Comparison of ENCODE assay signal across 17 cellular contexts in genomic region chr1:227707807-227708206, GRCh38. TPM values are rescaled to one million over a fixed set of nuclear protein-coding genes. Genes with fewer than 3 reads are reported as not detected.
DNase-seq lines count a peak whose midpoint lies in the region; ATAC-seq, FAIRE-seq and TF ChIP-seq lines count a peak whose summit lies in the region.
"Had no signal": no experiment of that assay in that cellular context is flagged by ENCODE, and none has a peak within 500 bp of the region (broad histone marks: within the 10 kb centered on the region; RNA-seq: fewer than 3 reads in every experiment).

No MANE protein-coding gene starts in this region.

- no CpG with 5 or more reads among the region's 1 CpG for WGBS in IMR-90 (ENCODE audit: extremely low coverage in 2 of 2, insufficient read length in 1 of 2), 2 experiments

- H3K14ac ChIP-seq in IMR-90 (replicated peaks; ENCODE audit: low read depth, low read length), result no peak overlapping the region

- no peak overlapping the region for H2AK5ac ChIP-seq in IMR-90 (ENCODE audit: low read depth, low read length)

- DNase-seq in activated naive CD4-positive, alpha-beta T cell treated with anti-CD3 and anti-CD28 coated beads, Interleukin-2, amount 50 U/mL, for 72 hours (ENCODE audit: low spot score in 2 of 2), result no peak
- no peak for DNase-seq in activated naive CD4-positive, alpha-beta T cell treated with anti-CD3 and anti-CD28 coated beads, Interleukin-2, amount 50 U/mL, for 16 hours
- no peak for DNase-seq in IMR-90
- no peak for DNase-seq in T-cell
- no peak for DNase-seq in natural killer cell treated with Interleukin-12 subunit alpha and Interleukin-12 subunit beta and Interleukin-15 and Interleukin-18, amount 100 ng/mL, for 72 hours (ENCODE audit: low spot score)
- no peak for DNase-seq in D721Med (ENCODE audit: insufficient read length, low spot score)
- DNase-seq: CD8-positive, alpha-beta T cell; DMS153; NCI-H1436 treated with DMSO at 0.1 percent for 48 hours; sigmoid colon; transverse colon had no signal

- H2BK20ac ChIP-seq in IMR-90 (ENCODE audit: low read depth, low read length), result no peak overlapping the region

- no peak overlapping the region for H3K27ac ChIP-seq in IMR-90 (ENCODE audit: insufficient read depth, low read length)
- H3K27ac ChIP-seq: neural progenitor cell, sigmoid colon, transverse colon had no signal

- peaks cover 17 to 23% of the 10 kb centered on the region in 2 donors for H3K36me3 Mint-ChIP-seq in activated naive CD4-positive, alpha-beta T cell treated with anti-CD3 and anti-CD28 coated beads, Interleukin-2, amount 50 U/mL, for 72 hours
- no peaks in the 10 kb centered on the region for H3K36me3 Mint-ChIP-seq in T-cell
- H3K36me3 Mint-ChIP-seq in natural killer cell treated with Interleukin-12 subunit alpha and Interleukin-12 subunit beta and Interleukin-15 and Interleukin-18, amount 100 ng/mL, for 72 hours, result peaks cover 29% of the 10 kb centered on the region
- H3K36me3 Mint-ChIP-seq: neural progenitor cell had no signal

- H4K5ac ChIP-seq in IMR-90 (ENCODE audit: low read depth, low read length), result no peak overlapping the region

- H3K9me1 ChIP-seq in IMR-90 (ENCODE audit: insufficient read depth, low read length), result no peaks in the 10 kb centered on the region

- no peak overlapping the region for H3K56ac ChIP-seq in IMR-90 (ENCODE audit: extremely low read depth, insufficient read depth, low read length)

- H3K9me3 ChIP-seq in IMR-90 (ENCODE audit: control insufficient read depth, insufficient read depth, low read length), result no peaks in the 10 kb centered on the region

- no peak for TF ChIP-seq POLR2A in IMR-90 (IDR thresholded peaks at IDR 0.05; ENCODE audit: low read depth, low read length)

- no peaks in the 10 kb centered on the region for H3K27me3 ChIP-seq in IMR-90 (ENCODE audit: control insufficient read depth, insufficient read depth, low read length)
- H3K27me3 ChIP-seq: neural progenitor cell, sigmoid colon, transverse colon had no signal

- POLR2A ChIA-PET in IMR-90 (lab: Charles Lee; ENCODE audit: unreplicated experiment) (no interaction called here), T-cell (lab: Charles Lee) (no interaction called here)

- no peak overlapping the region for H2BK120ac ChIP-seq in IMR-90 (ENCODE audit: low read depth, low read length)

- H2AK9ac ChIP-seq in IMR-90 (replicated peaks; ENCODE audit: low read depth, low read length, poor library complexity), result no peak overlapping the region

- H4K91ac ChIP-seq in IMR-90 (ENCODE audit: insufficient read depth, low read depth, low read length), result no peak overlapping the region

- no peaks in the 10 kb centered on the region for H3K79me1 ChIP-seq in IMR-90 (ENCODE audit: low read depth in 1 of 2, low read length in 2 of 2)

- in situ Hi-C loops in IMR-90 (cut with MboI; ENCODE audit: low sequenced_read_pairs), result no loop called here

- H3K23ac ChIP-seq in IMR-90 (ENCODE audit: low read depth, low read length), result no peak overlapping the region

- H2BK15ac ChIP-seq in IMR-90 (ENCODE audit: low read depth, low read length), result no peak overlapping the region

- no TSS peak for BruUV-seq in IMR-90 (replicated peaks; lab: Mats Ljungman, UMichigan)

- CTCF ChIA-PET in IMR-90 (lab: Yijun Ruan, JAX), result interaction anchor here (0.5 kb wide), 1 partner anchor 186 kb away, joined by 3 read pairs; no protein-coding TSS in a partner anchor
- CTCF ChIA-PET in T-cell (lab: Charles Lee), result no interaction called here

- H3K9ac ChIP-seq in IMR-90 (ENCODE audit: low read depth, low read length), result no peak overlapping the region
- H3K9ac ChIP-seq: neural progenitor cell had no signal

- peak; percentile 48 to 71 for ATAC-seq in activated naive CD4-positive, alpha-beta T cell treated with anti-CD3 and anti-CD28 coated beads, Interleukin-2, amount 50 U/mL, for 72 hours
- no peak; the same call in 1 of the 2 replicates for ATAC-seq in IMR-90 (ENCODE audit: low read depth)
- no peak for ATAC-seq in T-cell (replicated peaks in 1 of 4)
- peak in 1 of 2 donors; percentile 54 for ATAC-seq in natural killer cell treated with Interleukin-12 subunit alpha and Interleukin-12 subunit beta and Interleukin-15 and Interleukin-18, amount 100 ng/mL, for 72 hours
- no peak for ATAC-seq in GM21576 (IDR thresholded peaks at IDR 0.05; ENCODE audit: unreplicated experiment)
- ATAC-seq: CD8-positive, alpha-beta T cell; K562; Panc1 had no signal

- TF ChIP-seq CTCF in IMR-90 (conservative IDR thresholded peaks at IDR 0.05; ENCODE audit: low read depth, low read length) (no peak), D721Med (IDR thresholded peaks at IDR 0.05; ENCODE audit: insufficient read depth, missing control alignments) (no peak)

- H3K4me1 ChIP-seq in IMR-90 (ENCODE audit: control insufficient read depth, insufficient read depth, low read length), result no peaks in the 10 kb centered on the region
- H3K4me1 ChIP-seq: neural progenitor cell, sigmoid colon, transverse colon had no signal

- no peak for FAIRE-seq in D721Med (lab: Jason Lieb, UNC)
- FAIRE-seq: GM18507, K562 had no signal

- intact Hi-C loops in IMR-90 (cut with micrococcal nuclease), result no loop called here

- no peak overlapping the region for H3K4me3 ChIP-seq in IMR-90 (ENCODE audit: insufficient read depth, low read depth, low read length)
- H3K4me3 ChIP-seq: K562, lung, neural progenitor cell, sigmoid colon, transverse colon had no signal

- no peak overlapping the region for H2BK5ac ChIP-seq in IMR-90 (ENCODE audit: low read depth, low read length, poor library complexity, severe bottlenecking)

- H4K8ac ChIP-seq in IMR-90 (ENCODE audit: low read depth in 2 of 2, low read length in 2 of 2), result no peak overlapping the region

- H3K4me1 Mint-ChIP-seq in T-cell, result peaks cover 8 to 10% (median 10%) of the 10 kb centered on the region in 3 donors
- peaks cover 7 to 8% of the 10 kb centered on the region in 2 donors for H3K4me1 Mint-ChIP-seq in natural killer cell treated with Interleukin-12 subunit alpha and Interleukin-12 subunit beta and Interleukin-15 and Interleukin-18, amount 100 ng/mL, for 72 hours (ENCODE audit: low read depth in 2 of 2)
- H3K4me1 Mint-ChIP-seq: neural progenitor cell had no signal

- H3K9me3 Mint-ChIP-seq in activated naive CD4-positive, alpha-beta T cell treated with anti-CD3 and anti-CD28 coated beads, Interleukin-2, amount 50 U/mL, for 72 hours, result peaks cover 5 to 25% of the 10 kb centered on the region in 2 donors
- H3K9me3 Mint-ChIP-seq in T-cell, result peaks cover 10 to 33% (median 23%) of the 10 kb centered on the region in 3 donors
- peaks cover 23% of the 10 kb centered on the region for H3K9me3 Mint-ChIP-seq in natural killer cell treated with Interleukin-12 subunit alpha and Interleukin-12 subunit beta and Interleukin-15 and Interleukin-18, amount 100 ng/mL, for 72 hours

- no peak overlapping the region for H3K4ac ChIP-seq in IMR-90 (ENCODE audit: low read depth, low read length)

- no peaks in the 10 kb centered on the region for H4K20me1 ChIP-seq in IMR-90 (ENCODE audit: insufficient read depth, low read length)

- no peak overlapping the region for H2AFZ ChIP-seq in IMR-90 (replicated peaks; ENCODE audit: low read length, poor library complexity)
- H2AFZ ChIP-seq: neural progenitor cell had no signal

- H3K4me2 ChIP-seq in IMR-90 (ENCODE audit: low read depth, low read length), result peak overlapping the region; percentile 76; the same call in 1 of the 2 replicates
- H3K4me2 ChIP-seq: neural progenitor cell had no signal

- dilution Hi-C loops in IMR-90 (cut with HindIII; ENCODE audit: low sequenced_read_pairs, unreplicated experiment), result no loop called here

- peaks cover 0 to 4% of the 10 kb centered on the region in 2 donors for H3K27me3 Mint-ChIP-seq in T-cell
- no peaks in the 10 kb centered on the region for H3K27me3 Mint-ChIP-seq in natural killer cell treated with Interleukin-12 subunit alpha and Interleukin-12 subunit beta and Interleukin-15 and Interleukin-18, amount 100 ng/mL, for 72 hours

- no peaks in the 10 kb centered on the region for H3K36me3 ChIP-seq in IMR-90 (ENCODE audit: control insufficient read depth, insufficient read depth, low read length)
- H3K36me3 ChIP-seq: neural progenitor cell, sigmoid colon, transverse colon had no signal

- no peak overlapping the region for H3K18ac ChIP-seq in IMR-90 (ENCODE audit: low read depth, low read length)

- no peak for TF ChIP-seq RAD21 in IMR-90 (IDR thresholded peaks at IDR 0.05; ENCODE audit: low read length)

- H3K4me3 Mint-ChIP-seq in T-cell, result peak overlapping the region in 2 of 3 donors; percentile 2 to 29
- H3K4me3 Mint-ChIP-seq in natural killer cell treated with Interleukin-12 subunit alpha and Interleukin-12 subunit beta and Interleukin-15 and Interleukin-18, amount 100 ng/mL, for 72 hours, result peak overlapping the region; percentile 54
- H3K4me3 Mint-ChIP-seq: CD8-positive, alpha-beta T cell; neural progenitor cell had no signal

- no peak overlapping the region for H3K27ac Mint-ChIP-seq in activated naive CD4-positive, alpha-beta T cell treated with anti-CD3 and anti-CD28 coated beads, Interleukin-2, amount 50 U/mL, for 72 hours
- H3K27ac Mint-ChIP-seq in T-cell, result peak overlapping the region; percentile 58 to 83
- H3K27ac Mint-ChIP-seq in natural killer cell treated with Interleukin-12 subunit alpha and Interleukin-12 subunit beta and Interleukin-15 and Interleukin-18, amount 100 ng/mL, for 72 hours, result peak overlapping the region; percentile 28 to 34
- H3K27ac Mint-ChIP-seq: CD8-positive, alpha-beta T cell; neural progenitor cell had no signal

RNA-seq across cellular contexts. Expression of gene JMJD4, which starts 27.3 kb away (rescaled TPM):
- 10 to 100 TPM in 1 of 2 donors, 1 to 10 TPM in 1; 7.2 to 14.8 TPM for total RNA-seq in activated naive CD4-positive, alpha-beta T cell treated with anti-CD3 and anti-CD28 coated beads, Interleukin-2, amount 50 U/mL, for 72 hours
- total RNA-seq in IMR-90 (2012; rRNA removed), result 26.7 and 28.5 TPM in 2 replicates
- 23.5 and 24.6 TPM in 2 replicates for polyA plus RNA-seq in IMR-90 (2012; rRNA removed)
- polyA plus RNA-seq in IMR-90 (2012; cell fraction: cytosol; rRNA removed), result 15.0 and 26.0 TPM in 2 replicates
- 26.9 and 58.9 TPM in 2 replicates for polyA plus RNA-seq in IMR-90 (2012; cell fraction: nucleus; rRNA removed; ENCODE audit: low replicate concordance)
- 10 to 100 TPM; 10.8 to 35.1 (median 33.5) TPM for total RNA-seq in T-cell
- total RNA-seq in natural killer cell treated with Interleukin-12 subunit alpha and Interleukin-12 subunit beta and Interleukin-15 and Interleukin-18, amount 100 ng/mL, for 72 hours, result 10 to 100 TPM; 17.3 to 34.0 TPM

RNA-seq across cellular contexts. Expression of gene SNAP47, which starts 27.4 kb away (rescaled TPM):
- 10 to 100 TPM; 33.8 to 35.8 TPM for total RNA-seq in activated naive CD4-positive, alpha-beta T cell treated with anti-CD3 and anti-CD28 coated beads, Interleukin-2, amount 50 U/mL, for 72 hours
- 65.3 and 72.9 TPM in 2 replicates for total RNA-seq in IMR-90 (2012; rRNA removed)
- polyA plus RNA-seq in IMR-90 (2012; rRNA removed), result 39.4 and 39.5 TPM in 2 replicates
- polyA plus RNA-seq in IMR-90 (2012; cell fraction: cytosol; rRNA removed), result 46.6 and 52.1 TPM in 2 replicates
- polyA plus RNA-seq in IMR-90 (2012; cell fraction: nucleus; rRNA removed; ENCODE audit: low replicate concordance), result 28.6 and 37.2 TPM in 2 replicates
- total RNA-seq in T-cell, result 10 to 100 TPM; 20.1 to 35.6 (median 30.7) TPM
- 10 to 100 TPM; 23.5 to 32.5 TPM for total RNA-seq in natural killer cell treated with Interleukin-12 subunit alpha and Interleukin-12 subunit beta and Interleukin-15 and Interleukin-18, amount 100 ng/mL, for 72 hours

Comparison
In these comparisons a context has a peak if more than half of its experiments do, and no peak if none do; other contexts are left out.
1. ATAC-seq: peak in activated naive CD4-positive, alpha-beta T cell treated with anti-CD3 and anti-CD28 coated beads, Interleukin-2, amount 50 U/mL, for 72 hours (2 of 2); none in IMR-90 (single experiment), T-cell (0 of 4) and GM21576 (single experiment).
2. H3K27ac Mint-ChIP-seq: peak in T-cell (2 of 2) and natural killer cell treated with Interleukin-12 subunit alpha and Interleukin-12 subunit beta and Interleukin-15 and Interleukin-18, amount 100 ng/mL, for 72 hours (2 of 2); none in activated naive CD4-positive, alpha-beta T cell treated with anti-CD3 and anti-CD28 coated beads, Interleukin-2, amount 50 U/mL, for 72 hours (0 of 2).